10 cellular contexts compared by ENCODE assay signal in genomic region chr6:91276315-91276714, GRCh38.
DNase-seq lines count a peak whose midpoint lies in the region; ATAC-seq and TF ChIP-seq lines count a peak whose summit lies in the region.
"Had no signal": no experiment of that assay in that cellular context is flagged by ENCODE, and none has a peak within 500 bp of the region (broad histone marks: within the 10 kb centered on the region; RNA-seq: fewer than 3 reads in every experiment).

No MANE protein-coding gene starts in this region.

- H3K27ac ChIP-seq in tibial nerve = no peak overlapping the region
- no peak overlapping the region for H3K27ac ChIP-seq in coronary artery
- H3K27ac ChIP-seq: stomach had no signal

- 71 to 73% methylated on average over 2 of the region's 2 CpGs for WGBS in tibial nerve, 2 donors

- H3K4me1 ChIP-seq in tibial nerve = no peaks in the 10 kb centered on the region
- H3K4me1 ChIP-seq: stomach had no signal

- TF ChIP-seq CTCF in osteocyte (IDR thresholded peaks at IDR 0.05) (peak; percentile 63), tibial nerve (IDR thresholded peaks at IDR 0.05) (peak in 1 of 5 experiments; percentile 29), coronary artery (IDR thresholded peaks at IDR 0.05) (no peak)

- no peaks in the 10 kb centered on the region for H3K27me3 Mint-ChIP-seq in osteocyte (ENCODE audit: unreplicated experiment)

- peaks cover 9% of the 10 kb centered on the region for H3K9me3 Mint-ChIP-seq in osteocyte (ENCODE audit: unreplicated experiment)

- H3K4me3 Mint-ChIP-seq in osteocyte (ENCODE audit: unreplicated experiment) = no peak overlapping the region

- H3K27ac Mint-ChIP-seq in osteocyte (ENCODE audit: unreplicated experiment) = peak overlapping the region; percentile 61

- no peaks in the 10 kb centered on the region for H3K27me3 ChIP-seq in tibial nerve
- H3K27me3 ChIP-seq: stomach had no signal

- peaks cover 0 to 6% (median 0%) of the 10 kb centered on the region in 4 donors for H3K9me3 ChIP-seq in tibial nerve

- H3K36me3 ChIP-seq in tibial nerve = no peaks in the 10 kb centered on the region
- H3K36me3 ChIP-seq: stomach had no signal

- TF ChIP-seq POLR2A in tibial nerve (IDR thresholded peaks at IDR 0.05) = no peak

- peaks cover 35% of the 10 kb centered on the region for H3K4me1 Mint-ChIP-seq in osteocyte (ENCODE audit: unreplicated experiment)

- peak; percentile 83 for ATAC-seq in HG03432 (IDR thresholded peaks at IDR 0.05; ENCODE audit: unreplicated experiment)

- no peaks in the 10 kb centered on the region for H3K36me3 Mint-ChIP-seq in osteocyte (ENCODE audit: unreplicated experiment)

- H3K4me3 ChIP-seq in tibial nerve = no peak overlapping the region
- H3K4me3 ChIP-seq in coronary artery = no peak overlapping the region
- H3K4me3 ChIP-seq: stomach had no signal

- TF ChIP-seq EP300 in tibial nerve (IDR thresholded peaks at IDR 0.05) = no peak

- DNase-seq in NCI-H2029 treated with DMSO at 0.1 percent for 48 hours (lab: John Stamatoyannopoulos, UW) (peak; percentile 20), NCI-H2029 (lab: John Stamatoyannopoulos, UW) (no peak), SK-N-DZ (ENCODE audit: low spot score) (peak; percentile 53), osteocyte (ENCODE audit: extremely low spot score, unreplicated experiment) (no peak), tibial nerve (ENCODE audit: low spot score in 2 of 2) (no peak), coronary artery (ENCODE audit: low spot score) (no peak), NCI-H2227 treated with DMSO at 0.1 percent for 48 hours (lab: John Stamatoyannopoulos, UW) (no peak)
- DNase-seq: activated gamma-delta T cell treated with Interleukin-2 at 50 U/mL for 16 hours, stomach had no signal

Comparison
In these comparisons a context has a peak if more than half of its experiments do, and no peak if none do; other contexts are left out.
1. DNase-seq: peak in NCI-H2029 treated with DMSO at 0.1 percent for 48 hours (single experiment) and SK-N-DZ (single experiment); none in NCI-H2029 (single experiment), osteocyte (single experiment), tibial nerve (0 of 2), coronary artery (single experiment) and NCI-H2227 treated with DMSO at 0.1 percent for 48 hours (single experiment).